In the genomic region with DNA sequence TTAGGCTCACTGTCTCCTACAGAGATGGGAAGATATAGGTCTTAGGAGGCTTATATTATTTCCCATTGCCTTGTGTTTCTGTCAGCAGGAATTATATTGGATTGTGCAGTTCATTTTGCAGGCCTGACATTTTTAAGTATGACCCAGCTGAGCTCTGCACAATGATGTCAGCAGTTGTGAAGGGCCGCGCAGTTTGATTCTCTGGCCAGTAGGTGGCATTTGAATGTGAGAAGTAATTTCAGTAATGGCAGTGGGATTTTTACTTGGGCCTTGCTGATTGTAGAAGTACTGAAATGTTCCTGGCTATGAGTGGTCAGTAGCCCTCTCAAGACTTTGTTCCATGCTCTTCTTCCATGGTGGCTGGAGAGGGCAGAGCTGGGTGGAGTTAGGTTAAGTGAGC, we compare ENCODE assay signal across 12 cellular contexts.
A peak's percentile ranks its signal among the peaks of the same experiment; 100 is the strongest.
DNase-seq lines count a peak whose midpoint lies in the region; ATAC-seq and TF ChIP-seq lines count a peak whose summit lies in the region.
"Had no signal": no experiment of that assay in that cellular context is flagged by ENCODE, and none has a peak within 500 bp of the region (broad histone marks: within the 10 kb centered on the region; RNA-seq: fewer than 3 reads in every experiment).

No MANE protein-coding gene starts in this region.

- H3K4me1 Mint-ChIP-seq in glutamatergic neuron (ENCODE audit: low read depth, unreplicated experiment) = no peaks in the 10 kb centered on the region
- no peaks in the 10 kb centered on the region for H3K4me1 Mint-ChIP-seq in activated T-helper 1 cell treated with anti-CD3 and anti-CD28 coated beads, Interleukin-12 subunit alpha, Interleukin-12 subunit beta, Interleukin-2, Interleukin-4 antibody, amounts not matched to agents 30 ng/mL and 10 ng/mL and 1 ng/mL, durations not matched to agents 14 hours and 24 hours and 36 hours (ENCODE audit: low read depth)

- no peak overlapping the region for H3K4me2 ChIP-seq in GM23248 (ENCODE audit: unreplicated experiment)

- H3F3A ChIP-seq in GM23248 (ENCODE audit: insufficient read depth) = no peaks in the 10 kb centered on the region

- H3K27ac ChIP-seq in GM23248 = no peak overlapping the region
- H3K27ac ChIP-seq: pancreas, Peyer's patch had no signal

- 47 to 87% methylated on average over 2 of the region's 2 CpGs for WGBS in GM23248 (ENCODE audit: low coverage in 1 of 2, low lambda C conversion rate in 2 of 2, missing lambda C conversion rate in 2 of 2), 2 experiments

- no peak for TF ChIP-seq CTCF in glutamatergic neuron (IDR thresholded peaks at IDR 0.05; ENCODE audit: partially characterized antibody, unreplicated experiment)

- H3K27me3 ChIP-seq in GM23248 (replicated peaks; ENCODE audit: insufficient read depth) = no peaks in the 10 kb centered on the region
- H3K27me3 ChIP-seq: pancreas, Peyer's patch had no signal

- H3K4me1 ChIP-seq in GM23248 (ENCODE audit: insufficient read depth) = no peaks in the 10 kb centered on the region
- H3K4me1 ChIP-seq: pancreas, Peyer's patch had no signal

- no peak overlapping the region for H3K9ac ChIP-seq in GM23248

- no peaks in the 10 kb centered on the region for H3K79me2 ChIP-seq in GM23248 (ENCODE audit: insufficient read depth)

- H3K9me3 ChIP-seq in GM23248 (ENCODE audit: low read depth) = no peaks in the 10 kb centered on the region
- H3K9me3 ChIP-seq: pancreas, Peyer's patch had no signal

- H3K4me3 ChIP-seq in GM23248 = no peak overlapping the region
- H3K4me3 ChIP-seq: pancreas, Peyer's patch had no signal

- H3K9me2 ChIP-seq in GM23248 (ENCODE audit: insufficient read depth) = no peaks in the 10 kb centered on the region

- no peak overlapping the region for H3K27ac Mint-ChIP-seq in glutamatergic neuron (ENCODE audit: unreplicated experiment)
- no peak overlapping the region for H3K27ac Mint-ChIP-seq in activated T-helper 1 cell treated with anti-CD3 and anti-CD28 coated beads, Interleukin-12 subunit alpha, Interleukin-12 subunit beta, Interleukin-2, Interleukin-4 antibody, amounts not matched to agents 30 ng/mL and 10 ng/mL and 1 ng/mL, durations not matched to agents 14 hours and 24 hours and 36 hours
- H3K27ac Mint-ChIP-seq: dendritic cell treated with granulocyte-macrophage colony-stimulating factor and Interleukin-4, amounts not matched to agents 40 ng/mL and 50 ng/mL, for 4 days had no signal

- no peaks in the 10 kb centered on the region for H3K27me3 Mint-ChIP-seq in glutamatergic neuron (ENCODE audit: unreplicated experiment)
- no peaks in the 10 kb centered on the region for H3K27me3 Mint-ChIP-seq in activated T-helper 1 cell treated with anti-CD3 and anti-CD28 coated beads, Interleukin-12 subunit alpha, Interleukin-12 subunit beta, Interleukin-2, Interleukin-4 antibody, amounts not matched to agents 30 ng/mL and 10 ng/mL and 1 ng/mL, durations not matched to agents 14 hours and 24 hours and 36 hours (ENCODE audit: insufficient read depth)
- H3K27me3 Mint-ChIP-seq: dendritic cell treated with granulocyte-macrophage colony-stimulating factor and Interleukin-4, amounts not matched to agents 40 ng/mL and 50 ng/mL, for 4 days had no signal

- in situ Hi-C loops in GM23248 (cut with MboI) = no loop called here

- H3K9me3 Mint-ChIP-seq in glutamatergic neuron (ENCODE audit: unreplicated experiment) = peaks cover 2% of the 10 kb centered on the region
- peaks cover 1% of the 10 kb centered on the region for H3K9me3 Mint-ChIP-seq in activated T-helper 1 cell treated with anti-CD3 and anti-CD28 coated beads, Interleukin-12 subunit alpha, Interleukin-12 subunit beta, Interleukin-2, Interleukin-4 antibody, amounts not matched to agents 30 ng/mL and 10 ng/mL and 1 ng/mL, durations not matched to agents 14 hours and 24 hours and 36 hours

- no peaks in the 10 kb centered on the region for H4K20me1 ChIP-seq in GM23248 (ENCODE audit: insufficient read depth)

- H3K36me3 Mint-ChIP-seq in glutamatergic neuron (ENCODE audit: unreplicated experiment) = no peaks in the 10 kb centered on the region
- H3K36me3 Mint-ChIP-seq in activated T-helper 1 cell treated with anti-CD3 and anti-CD28 coated beads, Interleukin-12 subunit alpha, Interleukin-12 subunit beta, Interleukin-2, Interleukin-4 antibody, amounts not matched to agents 30 ng/mL and 10 ng/mL and 1 ng/mL, durations not matched to agents 14 hours and 24 hours and 36 hours (ENCODE audit: low read depth) = no peaks in the 10 kb centered on the region

- peak; percentile 34 for DNase-seq in DMS53 (lab: John Stamatoyannopoulos, UW)
- DNase-seq in DMS53 treated with DMSO at 0.1 percent for 48 hours (lab: John Stamatoyannopoulos, UW; ENCODE audit: unreplicated experiment) = no peak
- DNase-seq in GM23248 = peak; percentile 0
- DNase-seq in RPMI8226 = peak; percentile 6
- peak; percentile 17 for DNase-seq in glutamatergic neuron
- DNase-seq in medulla oblongata (ENCODE audit: extremely low spot score) = no peak
- DNase-seq in activated T-helper 1 cell treated with anti-CD3 and anti-CD28 coated beads, Interleukin-12 subunit alpha, Interleukin-12 subunit beta, Interleukin-2, Interleukin-4 antibody, amounts not matched to agents 30 ng/mL and 10 ng/mL and 1 ng/mL, durations not matched to agents 14 hours and 24 hours and 36 hours (ENCODE audit: low spot score) = no peak
- DNase-seq: NCI-H2171 treated with DMSO at 0.1 percent for 48 hours, pancreas, Peyer's patch had no signal

- intact Hi-C loops in activated T-helper 1 cell treated with anti-CD3 and anti-CD28 coated beads, Interleukin-12 subunit alpha, Interleukin-12 subunit beta, Interleukin-2, Interleukin-4 antibody, amounts not matched to agents 30 ng/mL and 10 ng/mL and 1 ng/mL, durations not matched to agents 14 hours and 24 hours and 36 hours (cut with micrococcal nuclease) = no loop called here

- H3K36me3 ChIP-seq in GM23248 (ENCODE audit: low read depth) = no peaks in the 10 kb centered on the region
- H3K36me3 ChIP-seq: pancreas, Peyer's patch had no signal

- no peak for ATAC-seq in HG03432 (IDR thresholded peaks at IDR 0.05; ENCODE audit: unreplicated experiment)
- ATAC-seq: pancreas had no signal

- no peak overlapping the region for H3K4me3 Mint-ChIP-seq in glutamatergic neuron (ENCODE audit: unreplicated experiment)
- no peak overlapping the region for H3K4me3 Mint-ChIP-seq in activated T-helper 1 cell treated with anti-CD3 and anti-CD28 coated beads, Interleukin-12 subunit alpha, Interleukin-12 subunit beta, Interleukin-2, Interleukin-4 antibody, amounts not matched to agents 30 ng/mL and 10 ng/mL and 1 ng/mL, durations not matched to agents 14 hours and 24 hours and 36 hours
- H3K4me3 Mint-ChIP-seq: dendritic cell treated with granulocyte-macrophage colony-stimulating factor and Interleukin-4, amounts not matched to agents 40 ng/mL and 50 ng/mL, for 4 days had no signal

- no peak overlapping the region for H2AFZ ChIP-seq in GM23248

Comparison
In these comparisons a context has a peak if more than half of its experiments do, and no peak if none do; other contexts are left out.
1. DNase-seq: peak in DMS53 (single experiment), GM23248 (single experiment), RPMI8226 (single experiment) and glutamatergic neuron (single experiment); none in DMS53 treated with DMSO at 0.1 percent for 48 hours (single experiment), medulla oblongata (single experiment) and activated T-helper 1 cell treated with anti-CD3 and anti-CD28 coated beads, Interleukin-12 subunit alpha, Interleukin-12 subunit beta, Interleukin-2, Interleukin-4 antibody, amounts not matched to agents 30 ng/mL and 10 ng/mL and 1 ng/mL, durations not matched to agents 14 hours and 24 hours and 36 hours (single experiment).